Comparison of ENCODE assay signal across 8 cellular contexts in the genomic region with DNA sequence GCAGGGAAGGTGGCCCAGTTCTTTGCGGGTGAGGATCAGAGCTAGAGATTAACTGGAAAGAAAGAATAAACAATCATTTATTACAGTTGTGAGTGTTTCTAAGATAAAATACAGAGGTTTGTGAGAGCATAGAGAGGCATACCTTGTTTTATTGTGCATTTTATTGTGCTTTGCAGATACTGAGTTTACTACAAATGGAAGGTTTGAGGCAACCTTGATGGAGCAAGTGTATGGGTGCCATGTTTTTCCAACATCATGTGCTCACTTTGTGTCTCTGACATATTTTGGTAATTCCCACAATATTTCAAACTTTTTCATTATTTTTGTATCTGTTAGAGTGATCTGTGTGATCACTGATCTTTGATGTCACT. TPM values are rescaled to one million over a fixed set of nuclear protein-coding genes. Genes with fewer than 3 reads are reported as not detected.
DNase-seq lines count a peak whose midpoint lies in the region; ATAC-seq and TF ChIP-seq lines count a peak whose summit lies in the region.

No MANE protein-coding gene starts in this region.

- DNase-seq in CD4-positive, CD25-positive, alpha-beta regulatory T cell: no peak
- DNase-seq in M059J (ENCODE audit: low read depth) (peak; percentile 15), neural crest cell (ENCODE audit: low read depth, low spot score) (no peak), NCI-H524 (lab: John Stamatoyannopoulos, UW) (no peak), GM19240 (ENCODE audit: insufficient read length, low spot score) (no peak)
- DNase-seq in stimulated activated naive CD4-positive, alpha-beta T cell (lab: John Stamatoyannopoulos, UW): no peak

- no peaks in the 10 kb centered on the region for H3K27me3 ChIP-seq in CD4-positive, CD25-positive, alpha-beta regulatory T cell (ENCODE audit: control insufficient read depth, insufficient read depth, low read length)

- peak overlapping the region; percentile 88 for H3K4me3 ChIP-seq in CD4-positive, CD25-positive, alpha-beta regulatory T cell (ENCODE audit: low read depth, low read length)

- no peaks in the 10 kb centered on the region for H3K27me3 Mint-ChIP-seq in CD4-positive, CD25-positive, alpha-beta regulatory T cell
- H3K27me3 Mint-ChIP-seq in dendritic cell treated with granulocyte-macrophage colony-stimulating factor and Interleukin-4, amounts not matched to agents 40 ng/mL and 50 ng/mL, for 4 days: no peaks in the 10 kb centered on the region
- H3K27me3 Mint-ChIP-seq in neural crest cell (ENCODE audit: low read depth): no peaks in the 10 kb centered on the region

- H3K9me3 Mint-ChIP-seq in CD4-positive, CD25-positive, alpha-beta regulatory T cell: peaks cover 0 to 2% (median 0%) of the 10 kb centered on the region in 7 donors
- no peaks in the 10 kb centered on the region for H3K9me3 Mint-ChIP-seq in dendritic cell treated with granulocyte-macrophage colony-stimulating factor and Interleukin-4, amounts not matched to agents 40 ng/mL and 50 ng/mL, for 4 days
- H3K9me3 Mint-ChIP-seq in neural crest cell: peaks cover 4% of the 10 kb centered on the region

- intact Hi-C loops in dendritic cell treated with granulocyte-macrophage colony-stimulating factor and Interleukin-4, amounts not matched to agents 40 ng/mL and 50 ng/mL, for 4 days (cut with micrococcal nuclease): loop anchor here (1.0 to 2.0 kb wide), 4 partner anchors 31 to 202 kb away; a partner anchor contains a TSS

- H3K4me1 Mint-ChIP-seq in CD4-positive, CD25-positive, alpha-beta regulatory T cell: peaks cover 26 to 41% (median 30%) of the 10 kb centered on the region in 4 donors
- H3K4me1 Mint-ChIP-seq in dendritic cell treated with granulocyte-macrophage colony-stimulating factor and Interleukin-4, amounts not matched to agents 40 ng/mL and 50 ng/mL, for 4 days (ENCODE audit: low read depth): peaks cover 24% of the 10 kb centered on the region
- peaks cover 36% of the 10 kb centered on the region for H3K4me1 Mint-ChIP-seq in neural crest cell

- no peaks in the 10 kb centered on the region for H3K36me3 ChIP-seq in CD4-positive, CD25-positive, alpha-beta regulatory T cell (ENCODE audit: control insufficient read depth, insufficient read depth, low read length)

- peaks cover 8% of the 10 kb centered on the region for H3K36me3 Mint-ChIP-seq in CD4-positive, CD25-positive, alpha-beta regulatory T cell
- H3K36me3 Mint-ChIP-seq in dendritic cell treated with granulocyte-macrophage colony-stimulating factor and Interleukin-4, amounts not matched to agents 40 ng/mL and 50 ng/mL, for 4 days (ENCODE audit: low read depth): no peaks in the 10 kb centered on the region
- H3K36me3 Mint-ChIP-seq in neural crest cell (ENCODE audit: low read depth): peaks cover 14% of the 10 kb centered on the region

- ATAC-seq in CD4-positive, CD25-positive, alpha-beta regulatory T cell (ENCODE audit: low read depth in 2 of 2): no peak
- no peak for ATAC-seq in GM19328 (IDR thresholded peaks at IDR 0.05; ENCODE audit: unreplicated experiment)

- peaks cover 17% of the 10 kb centered on the region for H3K4me1 ChIP-seq in CD4-positive, CD25-positive, alpha-beta regulatory T cell (ENCODE audit: control insufficient read depth, insufficient read depth, low read length, poor library complexity, severe bottlenecking)

- peak overlapping the region; percentile 87 for H3K27ac ChIP-seq in CD4-positive, CD25-positive, alpha-beta regulatory T cell (ENCODE audit: insufficient read depth, low read length, poor library complexity, severe bottlenecking)

- H3K9me3 ChIP-seq in CD4-positive, CD25-positive, alpha-beta regulatory T cell (ENCODE audit: control insufficient read depth in 2 of 2, low read length in 2 of 2): no peaks in the 10 kb centered on the region

- peak overlapping the region in 2 of 3 donors; percentile 96 to 97 for H3K27ac Mint-ChIP-seq in CD4-positive, CD25-positive, alpha-beta regulatory T cell
- peak overlapping the region; percentile 88 for H3K27ac Mint-ChIP-seq in dendritic cell treated with granulocyte-macrophage colony-stimulating factor and Interleukin-4, amounts not matched to agents 40 ng/mL and 50 ng/mL, for 4 days
- H3K27ac Mint-ChIP-seq in neural crest cell (ENCODE audit: unreplicated experiment): peak overlapping the region; percentile 58

- TF ChIP-seq CTCF in neural crest cell (conservative IDR thresholded peaks at IDR 0.05): no peak

- peak overlapping the region; percentile 95 to 98 (median 96) for H3K4me3 Mint-ChIP-seq in CD4-positive, CD25-positive, alpha-beta regulatory T cell
- H3K4me3 Mint-ChIP-seq in dendritic cell treated with granulocyte-macrophage colony-stimulating factor and Interleukin-4, amounts not matched to agents 40 ng/mL and 50 ng/mL, for 4 days: peak overlapping the region; percentile 79
- H3K4me3 Mint-ChIP-seq in neural crest cell: peak overlapping the region; percentile 97

RNA-seq across cellular contexts. Expression of a gene that starts 0.7 kb away (rescaled TPM):
- 0.81 TPM for total RNA-seq in CD4-positive, CD25-positive, alpha-beta regulatory T cell
- polyA plus RNA-seq in CD4-positive, CD25-positive, alpha-beta regulatory T cell: under 1 TPM in 3 of 4 donors, not detected in 1; 0.75 to 0.87 (median 0.84) TPM
- total RNA-seq in M059J (2014; rRNA removed; shearing (Covaris generic)): 12.6 and 15.5 TPM in 2 replicates
- total RNA-seq in neural crest cell: 11.0 and 11.4 TPM in 2 replicates

RNA-seq across cellular contexts. Expression of a gene that starts 32.0 kb away (rescaled TPM):
- 11.5 TPM for total RNA-seq in CD4-positive, CD25-positive, alpha-beta regulatory T cell
- polyA plus RNA-seq in CD4-positive, CD25-positive, alpha-beta regulatory T cell: 10 to 100 TPM; 31.0 to 33.5 (median 32.6) TPM
- 13.8 and 24.1 TPM in 2 replicates for total RNA-seq in M059J (2014; rRNA removed; shearing (Covaris generic))
- 9.7 and 10.2 TPM in 2 replicates for total RNA-seq in neural crest cell

RNA-seq across cellular contexts. Expression of a gene that starts 41.2 kb away (rescaled TPM):
- 31.2 TPM for total RNA-seq in CD4-positive, CD25-positive, alpha-beta regulatory T cell
- polyA plus RNA-seq in CD4-positive, CD25-positive, alpha-beta regulatory T cell: 10 to 100 TPM; 42.8 to 49.6 (median 44.8) TPM
- total RNA-seq in M059J (2014; rRNA removed; shearing (Covaris generic)): 155 and 192 TPM in 2 replicates
- 111 and 112 TPM in 2 replicates for total RNA-seq in neural crest cell
